17 cellular contexts compared by ENCODE assay signal in the genomic region with DNA sequence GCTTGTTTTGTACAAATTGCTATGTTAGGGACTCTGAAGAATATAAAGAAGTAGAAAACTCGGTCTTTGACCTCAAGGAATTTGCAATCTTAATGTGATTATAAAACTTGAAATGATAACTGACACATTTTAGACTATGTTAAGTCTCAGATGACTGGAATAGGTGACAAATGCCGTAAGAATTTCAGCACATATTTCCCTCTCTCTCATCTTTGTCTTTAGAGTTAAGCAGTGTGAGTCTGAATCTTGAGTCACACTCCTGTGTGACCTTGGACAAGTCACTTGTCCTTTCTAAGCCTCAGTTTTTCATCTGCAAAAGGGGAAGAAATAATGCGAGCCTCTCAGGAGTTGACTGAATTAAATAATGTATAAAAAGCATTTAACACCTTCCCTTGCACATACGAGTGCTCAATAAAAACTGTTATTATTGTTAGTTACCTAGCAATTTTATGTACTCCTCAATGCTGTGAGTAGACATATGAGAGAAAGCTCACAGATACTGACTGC.
"Had no signal": no experiment of that assay in that cellular context is flagged by ENCODE, and none has a peak within 500 bp of the region (broad histone marks: within the 10 kb centered on the region; RNA-seq: fewer than 3 reads in every experiment).

No MANE protein-coding gene starts in this region.

- ATAC-seq: activated T-helper 17 cell treated with anti-CD3 and anti-CD28 coated beads, Interleukin-2, amount 50 U/mL, for 72 hours; effector memory CD8-positive, alpha-beta T cell; left ventricle myocardium superior; T-helper 17 cell had no signal

- H3K4me3 ChIP-seq: adrenal gland, sigmoid colon, suprapubic skin had no signal

- FAIRE-seq: keratinocyte had no signal

- H3K36me3 ChIP-seq: adrenal gland, sigmoid colon, suprapubic skin had no signal

- H3K4me1 ChIP-seq: adrenal gland, suprapubic skin had no signal

- H3K27ac ChIP-seq: adrenal gland, suprapubic skin had no signal

- H3K27me3 ChIP-seq: adrenal gland, sigmoid colon, suprapubic skin had no signal

- DNase-seq: activated B cell treated with CpG ODN at 0.5 μM for 24 hours; activated CD4-positive, alpha-beta T cell treated with anti-CD3 and anti-CD28 coated beads, Interleukin-2, amount 10 ng/mL, durations not matched to agents 24 days and 14 days; activated naive CD4-positive, alpha-beta T cell treated with anti-CD3 and anti-CD28 coated beads for 36 hours; activated T-cell treated with anti-CD3 and anti-CD28 coated beads for 4 hours; adrenal gland; effector memory CD8-positive, alpha-beta T cell; erythroblast; head of caudate nucleus; left ventricle myocardium superior; mesendoderm; sigmoid colon; stimulated activated CD4-positive, alpha-beta T cell treated with anti-CD3 and anti-CD28 coated beads, Interleukin-2, amount 100 ng/mL, for 48 hours; stimulated activated naive CD4-positive, alpha-beta T cell treated with Interleukin-2 at 50 U/mL for 16 hours; T-helper 17 cell had no signal

- H3K9me3 ChIP-seq: adrenal gland, sigmoid colon, suprapubic skin had no signal
